18 cellular contexts compared by ENCODE assay signal in the genomic region with DNA sequence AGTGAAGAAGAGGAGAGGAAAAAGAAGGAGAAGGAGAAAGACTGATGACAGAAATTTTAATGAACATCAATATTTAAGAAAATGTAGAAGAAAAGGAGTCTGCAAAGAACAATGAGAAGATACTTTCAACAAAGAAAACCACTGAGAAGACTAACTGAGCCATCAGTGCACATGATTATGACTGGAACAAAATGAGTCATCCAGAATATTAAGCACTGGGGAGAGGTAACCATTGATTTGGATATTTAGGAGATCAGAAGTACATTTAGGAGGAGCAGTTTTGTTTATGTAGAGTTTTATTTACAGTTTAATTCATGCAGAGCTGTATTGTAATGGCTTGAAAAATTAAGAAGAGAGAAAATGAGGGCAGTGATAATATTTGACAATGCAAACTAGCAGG.
DNase-seq lines count a peak whose midpoint lies in the region; ATAC-seq, FAIRE-seq and TF ChIP-seq lines count a peak whose summit lies in the region.
"Had no signal": no experiment of that assay in that cellular context is flagged by ENCODE, and none has a peak within 500 bp of the region (broad histone marks: within the 10 kb centered on the region; RNA-seq: fewer than 3 reads in every experiment).

No MANE protein-coding gene starts in this region.

- no peak for TF ChIP-seq CTCF in keratinocyte (optimal IDR thresholded peaks at IDR 0.05 in 1 of 3, IDR thresholded peaks at IDR 0.05 in 1 of 3, conservative IDR thresholded peaks at IDR 0.05 in 1 of 3; ENCODE audit: extremely low read depth in 1 of 3, insufficient read depth in 2 of 3, low read length in 3 of 3)

- H3K4me1 ChIP-seq in adipocyte (ENCODE audit: control insufficient read depth, insufficient read depth, low read length) (peaks cover 20% of the 10 kb centered on the region), keratinocyte (ENCODE audit: control insufficient read depth, extremely low read depth, insufficient read depth, low read length) (no peaks in the 10 kb centered on the region)
- H3K4me1 ChIP-seq: left ventricle myocardium inferior had no signal

- H3K27me3 ChIP-seq in adipocyte (replicated peaks; ENCODE audit: control insufficient read depth, insufficient read depth, low read length) = no peaks in the 10 kb centered on the region
- no peaks in the 10 kb centered on the region for H3K27me3 ChIP-seq in keratinocyte (ENCODE audit: control insufficient read depth, extremely low read depth, insufficient read depth, low read length)

- H3K36me3 ChIP-seq in adipocyte (ENCODE audit: control insufficient read depth, insufficient read depth, low read length, severe bottlenecking) (no peaks in the 10 kb centered on the region), keratinocyte (ENCODE audit: control insufficient read depth in 2 of 2, extremely low read depth in 1 of 2, insufficient read depth in 2 of 2, low read length in 2 of 2) (no peaks in the 10 kb centered on the region)
- H3K36me3 ChIP-seq: left ventricle myocardium inferior, WERI-Rb-1 had no signal

- no peaks in the 10 kb centered on the region for H3K79me2 ChIP-seq in keratinocyte (ENCODE audit: control insufficient read depth, insufficient read depth, low read length)

- FAIRE-seq in keratinocyte (lab: Jason Lieb, UNC) = peak; percentile 52
- FAIRE-seq: GM19239 had no signal

- H3K27ac ChIP-seq in keratinocyte (ENCODE audit: control insufficient read depth, insufficient read depth, low read length) = no peak overlapping the region
- H3K27ac ChIP-seq: left ventricle myocardium inferior, PC-9, WERI-Rb-1 had no signal

- H3K4me2 ChIP-seq in keratinocyte (ENCODE audit: control insufficient read depth, extremely low read depth, insufficient read depth, low read depth, low read length) = no peak overlapping the region
- H3K4me2 ChIP-seq: PC-9 had no signal

- H3K9ac ChIP-seq in adipocyte (ENCODE audit: low read length) = no peak overlapping the region
- H3K9ac ChIP-seq in keratinocyte (ENCODE audit: control insufficient read depth, extremely low read depth, insufficient read depth, low read length) = no peak overlapping the region

- H3K9me3 ChIP-seq in adipocyte (ENCODE audit: control insufficient read depth, low read length) (no peaks in the 10 kb centered on the region), keratinocyte (ENCODE audit: control insufficient read depth, low read depth, low read length) (no peaks in the 10 kb centered on the region)
- H3K9me3 ChIP-seq: left ventricle myocardium inferior had no signal

- peak; percentile 12 for DNase-seq in AG20443 (ENCODE audit: low spot score)
- peak; percentile 16 for DNase-seq in adipocyte (ENCODE audit: low read depth)
- DNase-seq in keratinocyte (ENCODE audit: low read depth, low spot score) = no peak
- no peak for DNase-seq in iPS-NIHi11 (ENCODE audit: low spot score)
- DNase-seq in medulla oblongata (ENCODE audit: extremely low spot score) = no peak
- DNase-seq in LoVo (ENCODE audit: low spot score) = no peak
- DNase-seq in T1000 (lab: John Stamatoyannopoulos, UW) = no peak
- DNase-seq: activated effector memory CD4-positive, alpha-beta T cell treated with anti-CD3 and anti-CD28 coated beads, Interleukin-2, amount 50 U/mL, for 16 hours; GF-D8; left ventricle myocardium inferior; naive thymus-derived CD4-positive, alpha-beta T cell; NCI-H2081; NCI-H526; PC-9; stimulated activated CD4-positive, alpha-beta T cell treated with anti-CD3 and anti-CD28 coated beads, Interleukin-15, amount 100 ng/mL, for 24 hours; WERI-Rb-1 had no signal

- H2AFZ ChIP-seq in keratinocyte (ENCODE audit: control insufficient read depth, low read length) = no peak overlapping the region
- H2AFZ ChIP-seq: PC-9 had no signal

- peak; percentile 46 for ATAC-seq in HG02870 (IDR thresholded peaks at IDR 0.05; ENCODE audit: unreplicated experiment)
- ATAC-seq: naive thymus-derived CD4-positive, alpha-beta T cell had no signal

- no peaks in the 10 kb centered on the region for H3K9me1 ChIP-seq in keratinocyte (ENCODE audit: control insufficient read depth, extremely low read depth, insufficient read depth, low read length)

- dilution Hi-C loops in keratinocyte (cut with MboI; ENCODE audit: extremely low pct_ligation_motif_present, low sequenced_read_pairs) = no loop called here

- no peaks in the 10 kb centered on the region for H4K20me1 ChIP-seq in keratinocyte (ENCODE audit: control insufficient read depth, extremely low read depth, insufficient read depth, low read length)

- H3K4me3 ChIP-seq in adipocyte (ENCODE audit: low read length) (no peak overlapping the region), keratinocyte (ENCODE audit: control insufficient read depth in 2 of 3, extremely low read depth in 1 of 3, insufficient read depth in 2 of 3, low read depth in 1 of 3, low read length in 3 of 3) (no peak overlapping the region)
- H3K4me3 ChIP-seq: left ventricle myocardium inferior, PC-9 had no signal

Comparison
In these comparisons a context has a peak if more than half of its experiments do, and no peak if none do; other contexts are left out.
1. DNase-seq: peak in AG20443 (single experiment) and adipocyte (single experiment); none in keratinocyte (single experiment), iPS-NIHi11 (single experiment), medulla oblongata (single experiment), LoVo (single experiment) and T1000 (single experiment).